1 cellular context compared by ENCODE assay signal in the genomic region with DNA sequence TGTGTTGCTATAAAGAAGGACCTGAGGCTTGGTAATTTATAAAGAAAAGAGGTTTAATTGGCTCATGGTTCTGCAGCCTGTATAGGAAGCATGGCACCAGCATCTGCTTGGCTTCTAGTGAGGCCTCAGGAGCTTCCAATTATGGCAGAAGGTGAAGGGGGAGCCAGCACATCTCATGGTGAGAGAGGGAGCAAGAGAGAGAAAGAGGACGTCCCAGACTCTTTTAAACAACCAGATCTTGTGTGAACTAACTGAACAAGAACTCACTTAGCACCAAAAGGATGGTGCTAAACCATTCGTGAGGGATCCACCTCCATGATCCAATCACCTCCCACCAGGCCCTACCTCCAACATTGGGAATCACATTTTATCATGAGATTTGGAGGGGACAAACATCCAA.
TF ChIP-seq lines count a peak whose summit lies in the region.

No MANE protein-coding gene starts in this region.

TF ChIP-seq in WTC11, 78 proteins besides CTCF, POLR2A, EP300 and RAD21:
- TF ChIP-seq SP1 (CRISPR knock-in tag; conservative IDR thresholded peaks at IDR 0.05) (no peak), JAZF1 (CRISPR knock-in tag; IDR thresholded peaks at IDR 0.05) (no peak), IRF2 (CRISPR knock-in tag; IDR thresholded peaks at IDR 0.05; ENCODE audit: borderline replicate concordance, low read depth) (no peak), ZNF263 (CRISPR knock-in tag; IDR thresholded peaks at IDR 0.05; ENCODE audit: low read depth) (no peak), ZNF138 (CRISPR knock-in tag; conservative IDR thresholded peaks at IDR 0.05) (no peak), NR1H2 (CRISPR knock-in tag; IDR thresholded peaks at IDR 0.05) (no peak)
- TF ChIP-seq, protein P1, sequence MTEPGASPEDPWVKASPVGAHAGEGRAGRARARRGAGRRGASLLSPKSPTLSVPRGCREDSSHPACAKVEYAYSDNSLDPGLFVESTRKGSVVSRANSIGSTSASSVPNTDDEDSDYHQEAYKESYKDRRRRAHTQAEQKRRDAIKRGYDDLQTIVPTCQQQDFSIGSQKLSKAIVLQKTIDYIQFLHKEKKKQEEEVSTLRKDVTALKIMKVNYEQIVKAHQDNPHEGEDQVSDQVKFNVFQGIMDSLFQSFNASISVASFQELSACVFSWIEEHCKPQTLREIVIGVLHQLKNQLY (CRISPR knock-in tag; IDR thresholded peaks at IDR 0.05): no peak
- TF ChIP-seq, protein P2, sequence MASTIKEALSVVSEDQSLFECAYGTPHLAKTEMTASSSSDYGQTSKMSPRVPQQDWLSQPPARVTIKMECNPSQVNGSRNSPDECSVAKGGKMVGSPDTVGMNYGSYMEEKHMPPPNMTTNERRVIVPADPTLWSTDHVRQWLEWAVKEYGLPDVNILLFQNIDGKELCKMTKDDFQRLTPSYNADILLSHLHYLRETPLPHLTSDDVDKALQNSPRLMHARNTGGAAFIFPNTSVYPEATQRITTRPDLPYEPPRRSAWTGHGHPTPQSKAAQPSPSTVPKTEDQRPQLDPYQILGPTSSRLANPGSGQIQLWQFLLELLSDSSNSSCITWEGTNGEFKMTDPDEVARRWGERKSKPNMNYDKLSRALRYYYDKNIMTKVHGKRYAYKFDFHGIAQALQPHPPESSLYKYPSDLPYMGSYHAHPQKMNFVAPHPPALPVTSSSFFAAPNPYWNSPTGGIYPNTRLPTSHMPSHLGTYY (CRISPR knock-in tag; IDR thresholded peaks at IDR 0.05): no peak
- TF ChIP-seq, protein P3, sequence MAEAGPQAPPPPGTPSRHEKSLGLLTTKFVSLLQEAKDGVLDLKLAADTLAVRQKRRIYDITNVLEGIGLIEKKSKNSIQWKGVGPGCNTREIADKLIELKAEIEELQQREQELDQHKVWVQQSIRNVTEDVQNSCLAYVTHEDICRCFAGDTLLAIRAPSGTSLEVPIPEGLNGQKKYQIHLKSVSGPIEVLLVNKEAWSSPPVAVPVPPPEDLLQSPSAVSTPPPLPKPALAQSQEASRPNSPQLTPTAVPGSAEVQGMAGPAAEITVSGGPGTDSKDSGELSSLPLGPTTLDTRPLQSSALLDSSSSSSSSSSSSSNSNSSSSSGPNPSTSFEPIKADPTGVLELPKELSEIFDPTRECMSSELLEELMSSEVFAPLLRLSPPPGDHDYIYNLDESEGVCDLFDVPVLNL (CRISPR knock-in tag; IDR thresholded peaks at IDR 0.05; ENCODE audit: borderline replicate concordance, low read depth): no peak
- TF ChIP-seq, protein P4, sequence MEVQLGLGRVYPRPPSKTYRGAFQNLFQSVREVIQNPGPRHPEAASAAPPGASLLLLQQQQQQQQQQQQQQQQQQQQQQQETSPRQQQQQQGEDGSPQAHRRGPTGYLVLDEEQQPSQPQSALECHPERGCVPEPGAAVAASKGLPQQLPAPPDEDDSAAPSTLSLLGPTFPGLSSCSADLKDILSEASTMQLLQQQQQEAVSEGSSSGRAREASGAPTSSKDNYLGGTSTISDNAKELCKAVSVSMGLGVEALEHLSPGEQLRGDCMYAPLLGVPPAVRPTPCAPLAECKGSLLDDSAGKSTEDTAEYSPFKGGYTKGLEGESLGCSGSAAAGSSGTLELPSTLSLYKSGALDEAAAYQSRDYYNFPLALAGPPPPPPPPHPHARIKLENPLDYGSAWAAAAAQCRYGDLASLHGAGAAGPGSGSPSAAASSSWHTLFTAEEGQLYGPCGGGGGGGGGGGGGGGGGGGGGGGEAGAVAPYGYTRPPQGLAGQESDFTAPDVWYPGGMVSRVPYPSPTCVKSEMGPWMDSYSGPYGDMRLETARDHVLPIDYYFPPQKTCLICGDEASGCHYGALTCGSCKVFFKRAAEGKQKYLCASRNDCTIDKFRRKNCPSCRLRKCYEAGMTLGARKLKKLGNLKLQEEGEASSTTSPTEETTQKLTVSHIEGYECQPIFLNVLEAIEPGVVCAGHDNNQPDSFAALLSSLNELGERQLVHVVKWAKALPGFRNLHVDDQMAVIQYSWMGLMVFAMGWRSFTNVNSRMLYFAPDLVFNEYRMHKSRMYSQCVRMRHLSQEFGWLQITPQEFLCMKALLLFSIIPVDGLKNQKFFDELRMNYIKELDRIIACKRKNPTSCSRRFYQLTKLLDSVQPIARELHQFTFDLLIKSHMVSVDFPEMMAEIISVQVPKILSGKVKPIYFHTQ (CRISPR knock-in tag; IDR thresholded peaks at IDR 0.05): no peak
